Comparison of ENCODE assay signal across 8 cellular contexts in genomic region chr1:155856975-155857930, GRCh38. TPM values are rescaled to one million over a fixed set of nuclear protein-coding genes. Genes with fewer than 3 reads are reported as not detected.
DNase-seq lines count a peak whose midpoint lies in the region; ATAC-seq and TF ChIP-seq lines count a peak whose summit lies in the region.

Gene GON4L, minus strand, starts transcription at chr1:155857214. Its CDS starts 3,434 bp downstream, at chr1:155853780.

- WGBS in gastroesophageal sphincter (ENCODE audit: low coverage in 1 of 2), 2 donors, result 22 to 75% methylated on average over 3 to 23 of the region's 46 CpGs
- no CpG with 5 or more reads among the region's 46 CpGs for WGBS in neuronal stem cell (ENCODE audit: extremely low coverage in 2 of 2, insufficient read length in 2 of 2, insufficient replicate concordance in 1 of 2), 2 donors

- H3K4me3 ChIP-seq in gastroesophageal sphincter, result peak within 1 kb of the TSS; percentile 68 to 79
- peak within 1 kb of the TSS; percentile 83 to 91 for H3K4me3 ChIP-seq in neuronal stem cell (ENCODE audit: low read length in 2 of 2)

- H3K27ac ChIP-seq in gastroesophageal sphincter (peak within 1 kb of the TSS; percentile 55 to 89 (median 84)), neuronal stem cell (replicated peaks; ENCODE audit: low read length) (no peak within 1 kb of the TSS)

- peak within 1 kb of the TSS; percentile 67 for H2BK15ac ChIP-seq in neuronal stem cell (ENCODE audit: low read length)

- no peaks in the 10 kb centered on the region for H3K27me3 ChIP-seq in gastroesophageal sphincter
- no peaks in the 10 kb centered on the region for H3K27me3 ChIP-seq in neuronal stem cell (ENCODE audit: control insufficient read depth in 3 of 3, insufficient read depth in 3 of 3, low read depth in 1 of 3, low read length in 3 of 3)

- TF ChIP-seq CTCF in gastroesophageal sphincter (IDR thresholded peaks at IDR 0.05) (peak in 1 of 4 experiments; percentile 10), subcutaneous adipose tissue (IDR thresholded peaks at IDR 0.05; ENCODE audit: low read depth) (no peak)

- no peak within 1 kb of the TSS for H4K91ac ChIP-seq in neuronal stem cell (ENCODE audit: low read depth, low read length, poor library complexity)

- peak in 1 of 2 donors; percentile 30 for TF ChIP-seq POLR2A in gastroesophageal sphincter (IDR thresholded peaks at IDR 0.05)

- peak within 1 kb of the TSS; percentile 98 for H3K14ac ChIP-seq in neuronal stem cell (ENCODE audit: low read length)

- H3K4ac ChIP-seq in neuronal stem cell (ENCODE audit: low read length), result no peak within 1 kb of the TSS

- H2BK5ac ChIP-seq in neuronal stem cell (ENCODE audit: low read length), result no peak within 1 kb of the TSS

- CTCF ChIA-PET in HEK293T (lab: Yijun Ruan, JAX), result no interaction called here

- ATAC-seq in SK-N-SH treated with all-trans-retinoic acid at 6 μM for 48 hours (peak; percentile 70), gastroesophageal sphincter (peak; percentile 76)

- DNase-seq in G401 (ENCODE audit: low spot score) (peak; percentile 95), HEK293T (ENCODE audit: extremely low spot score) (peak; percentile 96), NCI-H1092 treated with DMSO at 0.1 percent for 48 hours (lab: John Stamatoyannopoulos, UW) (peak; percentile 96), neuronal stem cell (ENCODE audit: low spot score) (peak; percentile 79)
- peak; percentile 87 for DNase-seq in activated naive CD4-positive, alpha-beta T cell treated with anti-CD3 and anti-CD28 coated beads, Interleukin-2, amount 50 U/mL, for 16 hours

- H3K4me2 ChIP-seq in neuronal stem cell (ENCODE audit: insufficient read depth, low read length, poor library complexity, severe bottlenecking), result peak within 1 kb of the TSS; percentile 61

- no peak within 1 kb of the TSS for H2BK12ac ChIP-seq in neuronal stem cell (ENCODE audit: low read length)

- H3K23ac ChIP-seq in neuronal stem cell (ENCODE audit: low read depth, low read length, poor library complexity), result peak within 1 kb of the TSS; percentile 95

- H3K9me3 ChIP-seq in gastroesophageal sphincter (no peaks in the 10 kb centered on the region), neuronal stem cell (replicated peaks in 1 of 2; ENCODE audit: control insufficient read depth in 2 of 2, insufficient read depth in 1 of 2, low read depth in 1 of 2, low read length in 2 of 2) (no peaks in the 10 kb centered on the region)

- H3K9ac ChIP-seq in neuronal stem cell (ENCODE audit: low read depth, low read length, poor library complexity), result peak within 1 kb of the TSS; percentile 95

- peak within 1 kb of the TSS; percentile 89 for H3K18ac ChIP-seq in neuronal stem cell (ENCODE audit: low read length)

- no peak for TF ChIP-seq EP300 in gastroesophageal sphincter (IDR thresholded peaks at IDR 0.05)

- POLR2A ChIA-PET in HEK293T (lab: Yijun Ruan, JAX), result interaction anchor here (0.9 to 4.7 kb wide), 13 partner anchors 9 to 204 kb away, joined by 3 to 32 read pairs (median 4); partner anchors contain the start of genes KHDC4 and RAB25

- H2AK5ac ChIP-seq in neuronal stem cell (ENCODE audit: low read depth, low read length), result no peak within 1 kb of the TSS

- H3K36me3 ChIP-seq in gastroesophageal sphincter, result peaks cover 0 to 27% of the 10 kb centered on the region in 2 donors
- H3K36me3 ChIP-seq in neuronal stem cell (replicated peaks in 1 of 2; ENCODE audit: control insufficient read depth in 2 of 2, insufficient read depth in 2 of 2, low read length in 2 of 2), result peaks cover 12 to 38% of the 10 kb centered on the region in 2 donors

- no peak within 1 kb of the TSS for H2BK120ac ChIP-seq in neuronal stem cell (ENCODE audit: low read depth, low read length)

- in situ Hi-C loops in G401 (cut with HindIII; ENCODE audit: low sequenced_read_pairs), result no loop called here

- H4K8ac ChIP-seq in neuronal stem cell (ENCODE audit: low read depth, low read length), result no peak within 1 kb of the TSS

- H3K4me1 ChIP-seq in gastroesophageal sphincter (peaks cover 0 to 59% (median 12%) of the 10 kb centered on the region in 3 donors), neuronal stem cell (ENCODE audit: control insufficient read depth in 2 of 2, insufficient read depth in 1 of 2, low read depth in 1 of 2, low read length in 2 of 2) (peaks cover 6 to 10% of the 10 kb centered on the region in 2 donors)

- H3K79me1 ChIP-seq in neuronal stem cell (ENCODE audit: low read depth, low read length), result peaks cover 6% of the 10 kb centered on the region

- H2AFZ ChIP-seq in neuronal stem cell (ENCODE audit: low read length), result peak within 1 kb of the TSS; percentile 80

TF ChIP-seq in HEK293T, 16 proteins besides CTCF, POLR2A, EP300 and RAD21:
- TF ChIP-seq L3MBTL2 (conservative IDR thresholded peaks at IDR 0.05), result peak; percentile 73
- no peak for TF ChIP-seq FOXK2 (IDR thresholded peaks at IDR 0.05)

TF ChIP-seq in SK-N-SH treated with all-trans-retinoic acid at 6 μM for 48 hours, 23 proteins besides CTCF, POLR2A, EP300 and RAD21:
- TF ChIP-seq POU6F1 (CRISPR knock-in tag; IDR thresholded peaks at IDR 0.05; ENCODE audit: borderline replicate concordance, low read depth) (peak; percentile 64; the same call in 1 of the 2 replicates), RARB (CRISPR knock-in tag; IDR thresholded peaks at IDR 0.05) (no peak)

RNA-seq across cellular contexts. Expression of gene GON4L, which starts in this region (rescaled TPM):
- 9.4 and 14.3 TPM in 2 replicates for total RNA-seq in G401 (2014; rRNA removed; shearing (Covaris generic))
- total RNA-seq in gastroesophageal sphincter, result 10 to 100 TPM; 16.6 to 55.1 (median 35.9) TPM
- polyA plus RNA-seq in neuronal stem cell (2013, experiment 1 of 2), result 15.4 TPM
- polyA plus RNA-seq in neuronal stem cell (2013, experiment 2 of 2), result 14.4 TPM
- total RNA-seq in subcutaneous adipose tissue, result 10 to 100 TPM; 30.9 to 42.8 (median 36.3) TPM
